In the genomic region with DNA sequence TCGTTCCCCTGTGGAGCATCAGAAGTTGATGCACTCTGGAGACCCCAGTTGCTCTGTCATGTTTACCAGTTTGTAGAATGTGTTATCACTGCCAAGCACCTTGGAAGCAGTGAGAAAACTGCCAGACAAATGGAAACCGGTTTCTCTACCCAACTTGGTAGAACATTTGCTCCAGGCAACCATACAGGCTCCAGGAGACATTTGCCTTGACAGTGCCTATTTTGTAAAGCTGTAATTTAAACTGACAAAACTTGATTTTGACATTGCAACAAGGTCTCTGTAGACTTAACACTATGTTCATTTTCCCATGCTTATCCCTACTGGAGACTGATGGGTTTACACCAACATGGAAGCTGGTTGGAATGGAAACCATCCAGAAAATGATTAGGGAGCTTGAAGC, we compare ENCODE assay signal across 1 cellular context.
TF ChIP-seq lines count a peak whose summit lies in the region.

No MANE protein-coding gene starts in this region.

TF ChIP-seq in GM23338, 12 proteins besides CTCF, POLR2A, EP300 and RAD21 (continued from another document):
- TF ChIP-seq, protein P1, sequence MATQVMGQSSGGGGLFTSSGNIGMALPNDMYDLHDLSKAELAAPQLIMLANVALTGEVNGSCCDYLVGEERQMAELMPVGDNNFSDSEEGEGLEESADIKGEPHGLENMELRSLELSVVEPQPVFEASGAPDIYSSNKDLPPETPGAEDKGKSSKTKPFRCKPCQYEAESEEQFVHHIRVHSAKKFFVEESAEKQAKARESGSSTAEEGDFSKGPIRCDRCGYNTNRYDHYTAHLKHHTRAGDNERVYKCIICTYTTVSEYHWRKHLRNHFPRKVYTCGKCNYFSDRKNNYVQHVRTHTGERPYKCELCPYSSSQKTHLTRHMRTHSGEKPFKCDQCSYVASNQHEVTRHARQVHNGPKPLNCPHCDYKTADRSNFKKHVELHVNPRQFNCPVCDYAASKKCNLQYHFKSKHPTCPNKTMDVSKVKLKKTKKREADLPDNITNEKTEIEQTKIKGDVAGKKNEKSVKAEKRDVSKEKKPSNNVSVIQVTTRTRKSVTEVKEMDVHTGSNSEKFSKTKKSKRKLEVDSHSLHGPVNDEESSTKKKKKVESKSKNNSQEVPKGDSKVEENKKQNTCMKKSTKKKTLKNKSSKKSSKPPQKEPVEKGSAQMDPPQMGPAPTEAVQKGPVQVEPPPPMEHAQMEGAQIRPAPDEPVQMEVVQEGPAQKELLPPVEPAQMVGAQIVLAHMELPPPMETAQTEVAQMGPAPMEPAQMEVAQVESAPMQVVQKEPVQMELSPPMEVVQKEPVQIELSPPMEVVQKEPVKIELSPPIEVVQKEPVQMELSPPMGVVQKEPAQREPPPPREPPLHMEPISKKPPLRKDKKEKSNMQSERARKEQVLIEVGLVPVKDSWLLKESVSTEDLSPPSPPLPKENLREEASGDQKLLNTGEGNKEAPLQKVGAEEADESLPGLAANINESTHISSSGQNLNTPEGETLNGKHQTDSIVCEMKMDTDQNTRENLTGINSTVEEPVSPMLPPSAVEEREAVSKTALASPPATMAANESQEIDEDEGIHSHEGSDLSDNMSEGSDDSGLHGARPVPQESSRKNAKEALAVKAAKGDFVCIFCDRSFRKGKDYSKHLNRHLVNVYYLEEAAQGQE (IDR thresholded peaks at IDR 0.05; ENCODE audit: unreplicated experiment) = no peak
- no peak for TF ChIP-seq ZNF114 (CRISPR knock-in tag; IDR thresholded peaks at IDR 0.05)
- TF ChIP-seq, protein P2, sequence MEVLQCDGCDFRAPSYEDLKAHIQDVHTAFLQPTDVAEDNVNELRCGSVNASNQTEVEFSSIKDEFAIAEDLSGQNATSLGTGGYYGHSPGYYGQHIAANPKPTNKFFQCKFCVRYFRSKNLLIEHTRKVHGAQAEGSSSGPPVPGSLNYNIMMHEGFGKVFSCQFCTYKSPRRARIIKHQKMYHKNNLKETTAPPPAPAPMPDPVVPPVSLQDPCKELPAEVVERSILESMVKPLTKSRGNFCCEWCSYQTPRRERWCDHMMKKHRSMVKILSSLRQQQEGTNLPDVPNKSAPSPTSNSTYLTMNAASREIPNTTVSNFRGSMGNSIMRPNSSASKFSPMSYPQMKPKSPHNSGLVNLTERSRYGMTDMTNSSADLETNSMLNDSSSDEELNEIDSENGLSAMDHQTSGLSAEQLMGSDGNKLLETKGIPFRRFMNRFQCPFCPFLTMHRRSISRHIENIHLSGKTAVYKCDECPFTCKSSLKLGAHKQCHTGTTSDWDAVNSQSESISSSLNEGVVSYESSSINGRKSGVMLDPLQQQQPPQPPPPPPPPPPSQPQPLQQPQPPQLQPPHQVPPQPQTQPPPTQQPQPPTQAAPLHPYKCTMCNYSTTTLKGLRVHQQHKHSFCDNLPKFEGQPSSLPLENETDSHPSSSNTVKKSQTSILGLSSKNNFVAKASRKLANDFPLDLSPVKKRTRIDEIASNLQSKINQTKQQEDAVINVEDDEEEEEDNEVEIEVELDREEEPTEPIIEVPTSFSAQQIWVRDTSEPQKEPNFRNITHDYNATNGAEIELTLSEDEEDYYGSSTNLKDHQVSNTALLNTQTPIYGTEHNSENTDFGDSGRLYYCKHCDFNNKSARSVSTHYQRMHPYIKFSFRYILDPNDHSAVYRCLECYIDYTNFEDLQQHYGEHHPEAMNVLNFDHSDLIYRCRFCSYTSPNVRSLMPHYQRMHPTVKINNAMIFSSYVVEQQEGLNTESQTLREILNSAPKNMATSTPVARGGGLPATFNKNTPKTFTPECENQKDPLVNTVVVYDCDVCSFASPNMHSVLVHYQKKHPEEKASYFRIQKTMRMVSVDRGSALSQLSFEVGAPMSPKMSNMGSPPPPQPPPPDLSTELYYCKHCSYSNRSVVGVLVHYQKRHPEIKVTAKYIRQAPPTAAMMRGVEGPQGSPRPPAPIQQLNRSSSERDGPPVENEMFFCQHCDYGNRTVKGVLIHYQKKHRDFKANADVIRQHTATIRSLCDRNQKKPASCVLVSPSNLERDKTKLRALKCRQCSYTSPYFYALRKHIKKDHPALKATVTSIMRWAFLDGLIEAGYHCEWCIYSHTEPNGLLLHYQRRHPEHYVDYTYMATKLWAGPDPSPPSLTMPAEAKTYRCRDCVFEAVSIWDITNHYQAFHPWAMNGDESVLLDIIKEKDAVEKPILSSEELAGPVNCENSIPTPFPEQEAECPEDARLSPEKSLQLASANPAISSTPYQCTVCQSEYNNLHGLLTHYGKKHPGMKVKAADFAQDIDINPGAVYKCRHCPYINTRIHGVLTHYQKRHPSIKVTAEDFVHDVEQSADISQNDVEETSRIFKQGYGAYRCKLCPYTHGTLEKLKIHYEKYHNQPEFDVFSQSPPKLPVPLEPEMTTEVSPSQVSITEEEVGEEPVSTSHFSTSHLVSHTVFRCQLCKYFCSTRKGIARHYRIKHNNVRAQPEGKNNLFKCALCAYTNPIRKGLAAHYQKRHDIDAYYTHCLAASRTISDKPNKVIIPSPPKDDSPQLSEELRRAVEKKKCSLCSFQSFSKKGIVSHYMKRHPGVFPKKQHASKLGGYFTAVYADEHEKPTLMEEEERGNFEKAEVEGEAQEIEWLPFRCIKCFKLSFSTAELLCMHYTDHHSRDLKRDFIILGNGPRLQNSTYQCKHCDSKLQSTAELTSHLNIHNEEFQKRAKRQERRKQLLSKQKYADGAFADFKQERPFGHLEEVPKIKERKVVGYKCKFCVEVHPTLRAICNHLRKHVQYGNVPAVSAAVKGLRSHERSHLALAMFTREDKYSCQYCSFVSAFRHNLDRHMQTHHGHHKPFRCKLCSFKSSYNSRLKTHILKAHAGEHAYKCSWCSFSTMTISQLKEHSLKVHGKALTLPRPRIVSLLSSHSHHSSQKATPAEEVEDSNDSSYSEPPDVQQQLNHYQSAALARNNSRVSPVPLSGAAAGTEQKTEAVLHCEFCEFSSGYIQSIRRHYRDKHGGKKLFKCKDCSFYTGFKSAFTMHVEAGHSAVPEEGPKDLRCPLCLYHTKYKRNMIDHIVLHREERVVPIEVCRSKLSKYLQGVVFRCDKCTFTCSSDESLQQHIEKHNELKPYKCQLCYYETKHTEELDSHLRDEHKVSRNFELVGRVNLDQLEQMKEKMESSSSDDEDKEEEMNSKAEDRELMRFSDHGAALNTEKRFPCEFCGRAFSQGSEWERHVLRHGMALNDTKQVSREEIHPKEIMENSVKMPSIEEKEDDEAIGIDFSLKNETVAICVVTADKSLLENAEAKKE (CRISPR knock-in tag; IDR thresholded peaks at IDR 0.05) = no peak
- no peak for TF ChIP-seq EZH2 (IDR thresholded peaks at IDR 0.05; ENCODE audit: low read depth, unreplicated experiment)
